ENCODE assay signal across 8 cellular contexts in the genomic region with DNA sequence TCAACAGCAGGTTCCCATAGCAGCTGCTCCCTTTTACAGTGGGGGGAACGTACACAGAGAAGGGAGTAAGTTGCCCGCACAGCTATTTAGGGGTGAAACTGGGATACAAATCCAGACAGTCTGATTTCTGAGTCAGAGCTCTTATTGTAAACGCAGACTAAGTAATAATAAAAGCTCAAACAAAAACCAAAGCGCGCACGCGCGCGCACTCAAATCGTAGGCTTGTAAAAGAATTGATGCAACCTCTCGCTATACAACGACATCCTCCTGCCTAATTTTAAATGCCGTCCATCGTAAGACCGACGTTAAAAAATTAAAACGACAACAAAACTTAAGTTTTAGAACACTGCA. TPM values are rescaled to one million over a fixed set of nuclear protein-coding genes. Genes with fewer than 3 reads are reported as not detected.
DNase-seq lines count a peak whose midpoint lies in the region; ATAC-seq and TF ChIP-seq lines count a peak whose summit lies in the region.

No MANE protein-coding gene starts in this region.

- H3K4me1 ChIP-seq in BLaER1 treated with 17β-estradiol and CSF1 and Interleukin-3, amounts not matched to agents 10 nM and 100 nM: peaks cover 18 to 63% (median 49%) of the 10 kb centered on the region in 10 experiments
- H3K4me1 ChIP-seq in upper lobe of right lung: peaks cover 16% of the 10 kb centered on the region

- no peaks in the 10 kb centered on the region for H3K9me3 Mint-ChIP-seq in activated CD8-positive, alpha-beta T cell treated with anti-CD3 and anti-CD28 coated beads, Interleukin-2, amount 10 ng/mL, durations not matched to agents 7 days and 5 days (ENCODE audit: insufficient read depth)
- H3K9me3 Mint-ChIP-seq in natural killer cell treated with Interleukin-12 subunit alpha and Interleukin-12 subunit beta and Interleukin-15 and Interleukin-18, amount 100 ng/mL, for 72 hours: no peaks in the 10 kb centered on the region

- CTCF ChIA-PET in activated CD8-positive, alpha-beta T cell treated with anti-CD3 and anti-CD28 coated beads, Interleukin-2, amount 10 ng/mL, durations not matched to agents 7 days and 5 days (lab: Charles Lee): interaction anchor here (0.5 to 7.2 kb wide), 3 partner anchors 20 to 157 kb away, joined by 3 to 39 read pairs (median 3); no protein-coding TSS in a partner anchor

- peak overlapping the region in 4 of 11 experiments; percentile 12 to 76 (median 36); a peak in 2 of 22 replicates for H3K27ac ChIP-seq in BLaER1 treated with 17β-estradiol and CSF1 and Interleukin-3, amounts not matched to agents 10 nM and 100 nM
- H3K27ac ChIP-seq in upper lobe of right lung: peak overlapping the region; percentile 60

- H3K27me3 Mint-ChIP-seq in activated CD8-positive, alpha-beta T cell treated with anti-CD3 and anti-CD28 coated beads, Interleukin-2, amount 10 ng/mL, durations not matched to agents 7 days and 5 days (ENCODE audit: low read depth): peaks cover 56% of the 10 kb centered on the region
- peaks cover 25 to 47% of the 10 kb centered on the region in 2 donors for H3K27me3 Mint-ChIP-seq in natural killer cell treated with Interleukin-12 subunit alpha and Interleukin-12 subunit beta and Interleukin-15 and Interleukin-18, amount 100 ng/mL, for 72 hours

- POLR2A ChIA-PET in activated CD8-positive, alpha-beta T cell treated with anti-CD3 and anti-CD28 coated beads, Interleukin-2, amount 10 ng/mL, durations not matched to agents 7 days and 5 days (lab: Charles Lee): interaction anchor here (1.5 kb wide), 1 partner anchor 210 kb away, joined by 3 read pairs; the partner anchor contains the start of genes KIAA0586 and TIMM9

- H3K4me3 Mint-ChIP-seq in activated CD8-positive, alpha-beta T cell treated with anti-CD3 and anti-CD28 coated beads, Interleukin-2, amount 10 ng/mL, durations not matched to agents 7 days and 5 days: peak overlapping the region; percentile 76
- H3K4me3 Mint-ChIP-seq in natural killer cell treated with Interleukin-12 subunit alpha and Interleukin-12 subunit beta and Interleukin-15 and Interleukin-18, amount 100 ng/mL, for 72 hours: peak overlapping the region; percentile 80

- DNase-seq in activated CD8-positive, alpha-beta T cell treated with anti-CD3 and anti-CD28 coated beads, Interleukin-2, amount 10 ng/mL, durations not matched to agents 7 days and 5 days: peak; percentile 43
- DNase-seq in natural killer cell treated with Interleukin-12 subunit alpha and Interleukin-12 subunit beta and Interleukin-15 and Interleukin-18, amount 100 ng/mL, for 72 hours (ENCODE audit: low spot score): no peak
- DNase-seq in upper lobe of right lung (peak; percentile 70), NCI-H1092 treated with DMSO at 0.1 percent for 48 hours (lab: John Stamatoyannopoulos, UW) (no peak), NCI-H510A treated with DMSO at 0.1 percent for 48 hours (lab: John Stamatoyannopoulos, UW) (no peak)

- H3K27ac Mint-ChIP-seq in activated CD8-positive, alpha-beta T cell treated with anti-CD3 and anti-CD28 coated beads, Interleukin-2, amount 10 ng/mL, durations not matched to agents 7 days and 5 days: peak overlapping the region; percentile 63
- H3K27ac Mint-ChIP-seq in natural killer cell treated with Interleukin-12 subunit alpha and Interleukin-12 subunit beta and Interleukin-15 and Interleukin-18, amount 100 ng/mL, for 72 hours: no peak overlapping the region

- ATAC-seq in HG03025 (IDR thresholded peaks at IDR 0.05; ENCODE audit: low FRiP score, unreplicated experiment) (peak; percentile 1), esophagus mucosa (peak; percentile 12), upper lobe of right lung (no peak)
- peak; percentile 6 for ATAC-seq in activated CD8-positive, alpha-beta T cell treated with anti-CD3 and anti-CD28 coated beads, Interleukin-2, amount 10 ng/mL, durations not matched to agents 7 days and 5 days
- ATAC-seq in natural killer cell treated with Interleukin-12 subunit alpha and Interleukin-12 subunit beta and Interleukin-15 and Interleukin-18, amount 100 ng/mL, for 72 hours: no peak

- H3K9me3 ChIP-seq in BLaER1 treated with 17β-estradiol and CSF1 and Interleukin-3, amounts not matched to agents 10 nM and 100 nM (replicated peaks in 1 of 11): no peaks in the 10 kb centered on the region
- H3K9me3 ChIP-seq in upper lobe of right lung: no peaks in the 10 kb centered on the region

- H3K4me2 ChIP-seq in BLaER1 treated with 17β-estradiol and CSF1 and Interleukin-3, amounts not matched to agents 10 nM and 100 nM: peak overlapping the region; percentile 93 to 100 (median 98)

- no peak for TF ChIP-seq CTCF in upper lobe of right lung (IDR thresholded peaks at IDR 0.05)

- peaks cover 0 to 14% (median 6%) of the 10 kb centered on the region in 11 experiments; a peak in 10 of 22 replicates for H3K36me3 ChIP-seq in BLaER1 treated with 17β-estradiol and CSF1 and Interleukin-3, amounts not matched to agents 10 nM and 100 nM
- peaks cover 6% of the 10 kb centered on the region for H3K36me3 ChIP-seq in upper lobe of right lung

- intact Hi-C loops in upper lobe of right lung (cut with DNase I): no loop called here

- H3K4me1 Mint-ChIP-seq in activated CD8-positive, alpha-beta T cell treated with anti-CD3 and anti-CD28 coated beads, Interleukin-2, amount 10 ng/mL, durations not matched to agents 7 days and 5 days (ENCODE audit: low read depth): peaks cover 24% of the 10 kb centered on the region
- peaks cover 15 to 16% of the 10 kb centered on the region in 2 donors for H3K4me1 Mint-ChIP-seq in natural killer cell treated with Interleukin-12 subunit alpha and Interleukin-12 subunit beta and Interleukin-15 and Interleukin-18, amount 100 ng/mL, for 72 hours (ENCODE audit: low read depth in 2 of 2)

- H3K27me3 ChIP-seq in BLaER1 treated with 17β-estradiol and CSF1 and Interleukin-3, amounts not matched to agents 10 nM and 100 nM: peaks cover 0 to 30% (median 0%) of the 10 kb centered on the region in 11 experiments; a peak in 9 of 22 replicates
- H3K27me3 ChIP-seq in upper lobe of right lung: no peaks in the 10 kb centered on the region

- no peaks in the 10 kb centered on the region for H3K36me3 Mint-ChIP-seq in activated CD8-positive, alpha-beta T cell treated with anti-CD3 and anti-CD28 coated beads, Interleukin-2, amount 10 ng/mL, durations not matched to agents 7 days and 5 days (ENCODE audit: low read depth)
- H3K36me3 Mint-ChIP-seq in natural killer cell treated with Interleukin-12 subunit alpha and Interleukin-12 subunit beta and Interleukin-15 and Interleukin-18, amount 100 ng/mL, for 72 hours: no peaks in the 10 kb centered on the region

- H4K20me1 ChIP-seq in BLaER1 treated with 17β-estradiol and CSF1 and Interleukin-3, amounts not matched to agents 10 nM and 100 nM: no peaks in the 10 kb centered on the region; a peak in 1 of 22 replicates

- H3K9ac ChIP-seq in BLaER1 treated with 17β-estradiol and CSF1 and Interleukin-3, amounts not matched to agents 10 nM and 100 nM: peak overlapping the region in 9 of 11 experiments; percentile 13 to 87 (median 76); a peak in 11 of 22 replicates

- H3K4me3 ChIP-seq in BLaER1 treated with 17β-estradiol and CSF1 and Interleukin-3, amounts not matched to agents 10 nM and 100 nM: peak overlapping the region; percentile 75 to 88 (median 80)
- peak overlapping the region; percentile 67 for H3K4me3 ChIP-seq in upper lobe of right lung

RNA-seq across cellular contexts. Expression of gene DACT1, which starts 0.7 kb away (rescaled TPM):
- 1 to 10 TPM in 1 of 2 experiments, under 1 TPM in 1; 0.58 to 1.1 TPM for total RNA-seq in activated CD8-positive, alpha-beta T cell treated with anti-CD3 and anti-CD28 coated beads, Interleukin-2, amount 10 ng/mL, durations not matched to agents 7 days and 5 days
- total RNA-seq in esophagus mucosa: 0.32 TPM
- not detected for total RNA-seq in natural killer cell treated with Interleukin-12 subunit alpha and Interleukin-12 subunit beta and Interleukin-15 and Interleukin-18, amount 100 ng/mL, for 72 hours
- 5.2 TPM for total RNA-seq in upper lobe of right lung

Comparison
In these comparisons a context has a peak if more than half of its experiments do, and no peak if none do; other contexts are left out.
1. ATAC-seq: peak in HG03025 (single experiment), activated CD8-positive, alpha-beta T cell treated with anti-CD3 and anti-CD28 coated beads, Interleukin-2, amount 10 ng/mL, durations not matched to agents 7 days and 5 days (single experiment) and esophagus mucosa (single experiment); none in natural killer cell treated with Interleukin-12 subunit alpha and Interleukin-12 subunit beta and Interleukin-15 and Interleukin-18, amount 100 ng/mL, for 72 hours (0 of 2) and upper lobe of right lung (single experiment).
2. DNase-seq: peak in activated CD8-positive, alpha-beta T cell treated with anti-CD3 and anti-CD28 coated beads, Interleukin-2, amount 10 ng/mL, durations not matched to agents 7 days and 5 days (single experiment) and upper lobe of right lung (single experiment); none in natural killer cell treated with Interleukin-12 subunit alpha and Interleukin-12 subunit beta and Interleukin-15 and Interleukin-18, amount 100 ng/mL, for 72 hours (single experiment), NCI-H1092 treated with DMSO at 0.1 percent for 48 hours (single experiment) and NCI-H510A treated with DMSO at 0.1 percent for 48 hours (single experiment).